Comparison of ENCODE assay signal across 16 cellular contexts in the genomic region with DNA sequence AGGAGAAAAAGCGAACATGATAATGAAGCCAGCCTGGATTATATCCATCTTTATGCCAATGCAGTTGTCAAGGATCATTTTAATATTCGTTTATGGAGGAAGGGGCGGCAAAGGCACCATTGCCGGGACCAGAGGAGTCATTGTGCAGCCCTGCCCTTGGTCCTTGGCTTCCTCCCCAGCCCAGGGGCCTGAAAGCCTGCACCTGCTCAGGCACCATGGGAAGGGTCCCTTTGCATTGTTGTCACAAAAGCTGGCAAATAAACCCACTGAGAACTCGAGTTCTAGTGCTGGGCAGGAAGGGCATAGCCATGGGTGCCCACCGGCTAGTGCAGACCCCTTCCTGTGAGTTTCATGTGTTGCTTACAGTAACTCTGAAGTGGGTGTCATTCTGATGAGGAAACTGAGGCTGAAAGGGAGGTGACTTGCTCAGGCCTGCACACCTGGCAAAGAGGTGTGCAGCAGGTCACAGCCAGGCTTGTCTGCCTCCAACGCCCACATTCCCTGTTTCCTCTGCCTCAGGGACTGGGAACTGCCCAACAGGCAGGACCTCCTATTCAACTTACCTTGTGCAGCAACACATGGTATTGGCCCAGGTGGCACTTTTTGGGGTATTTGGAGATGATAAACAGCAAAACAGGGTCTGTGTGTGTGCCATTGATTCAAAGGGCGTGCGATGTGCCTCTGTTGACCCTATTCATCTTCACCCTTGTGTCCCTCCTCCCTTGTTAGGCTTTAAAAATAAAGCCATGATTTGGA.
A peak's percentile ranks its signal among the peaks of the same experiment; 100 is the strongest.
DNase-seq lines count a peak whose midpoint lies in the region; ATAC-seq and TF ChIP-seq lines count a peak whose summit lies in the region.
"Had no signal": no experiment of that assay in that cellular context is flagged by ENCODE, and none has a peak within 500 bp of the region (broad histone marks: within the 10 kb centered on the region; RNA-seq: fewer than 3 reads in every experiment).

No MANE protein-coding gene starts in this region.

- TF ChIP-seq POLR2A in heart left ventricle (IDR thresholded peaks at IDR 0.05) (no peak), sigmoid colon (IDR thresholded peaks at IDR 0.05) (no peak), vagina (IDR thresholded peaks at IDR 0.05) (no peak)

- POLR2A ChIA-PET in OCI-LY7 (lab: Charles Lee) = no interaction called here

- H3K27me3 ChIP-seq in heart left ventricle = no peaks in the 10 kb centered on the region
- no peaks in the 10 kb centered on the region for H3K27me3 ChIP-seq in right cardiac atrium (ENCODE audit: control insufficient read depth, insufficient read depth)
- H3K27me3 ChIP-seq in sigmoid colon = no peaks in the 10 kb centered on the region
- H3K27me3 ChIP-seq in vagina = no peaks in the 10 kb centered on the region

- BruUV-seq in OCI-LY7 (replicated peaks; lab: Mats Ljungman, UMichigan) = no TSS peak

- peaks cover 0 to 98% (median 78%) of the 10 kb centered on the region in 12 donors for H3K4me1 ChIP-seq in heart left ventricle
- peaks cover 28% of the 10 kb centered on the region for H3K4me1 ChIP-seq in right cardiac atrium (ENCODE audit: control insufficient read depth, insufficient read depth, low read length)
- H3K4me1 ChIP-seq in sigmoid colon = peaks cover 0 to 97% (median 81%) of the 10 kb centered on the region in 4 donors
- H3K4me1 ChIP-seq in vagina = peaks cover 98% of the 10 kb centered on the region
- peaks cover 8% of the 10 kb centered on the region for H3K4me1 ChIP-seq in OCI-LY7 (ENCODE audit: insufficient read depth, low read length, poor library complexity, severe bottlenecking)

- no peaks in the 10 kb centered on the region for H3K9me3 ChIP-seq in heart left ventricle
- H3K9me3 ChIP-seq in right cardiac atrium (ENCODE audit: control insufficient read depth, low read length) = no peaks in the 10 kb centered on the region
- H3K9me3 ChIP-seq in sigmoid colon = no peaks in the 10 kb centered on the region
- no peaks in the 10 kb centered on the region for H3K9me3 ChIP-seq in vagina
- H3K9me3 ChIP-seq in OCI-LY7 (ENCODE audit: low read length) = no peaks in the 10 kb centered on the region

- no peak overlapping the region for H3K4me2 ChIP-seq in OCI-LY7 (ENCODE audit: low read length)

- H3K36me3 ChIP-seq in heart left ventricle (no peaks in the 10 kb centered on the region), sigmoid colon (no peaks in the 10 kb centered on the region), vagina (no peaks in the 10 kb centered on the region), OCI-LY7 (ENCODE audit: insufficient read depth, low read length) (no peaks in the 10 kb centered on the region)

- H4K20me1 ChIP-seq in OCI-LY7 (ENCODE audit: insufficient read depth, low read length) = no peaks in the 10 kb centered on the region

- WGBS in heart left ventricle, 4 donors = 84 to 90% (median 87%) methylated on average over 9 of the region's 9 CpGs
- 86% methylated on average over 9 of the region's 9 CpGs for WGBS in right cardiac atrium
- 89 to 91% methylated on average over 9 of the region's 9 CpGs for WGBS in sigmoid colon, 2 donors

- CTCF ChIA-PET in OCI-LY7 (lab: Charles Lee; ENCODE audit: unreplicated experiment) = no interaction called here

- no peak for DNase-seq in heart left ventricle
- no peak for DNase-seq in Right ventricle myocardium superior
- no peak for DNase-seq in right cardiac atrium
- peak; percentile 55 for DNase-seq in sigmoid colon
- no peak for DNase-seq in vagina (ENCODE audit: extremely low spot score in 2 of 2)
- DNase-seq in NCI-H510A treated with DMSO at 0.1 percent for 48 hours (lab: John Stamatoyannopoulos, UW) = no peak
- no peak for DNase-seq in OCI-LY7 (ENCODE audit: low spot score)
- no peak for DNase-seq in D341Med (ENCODE audit: low spot score)
- DNase-seq: activated CD4-positive, alpha-beta memory T cell treated with anti-CD3 and anti-CD28 coated beads for 36 hours; activated naive CD4-positive, alpha-beta T cell treated with Interleukin-2 at 50 U/mL for 16 hours; activated T-cell treated with anti-CD3 and anti-CD28 coated beads for 4 hours; DND-41; effector CD4-positive, alpha-beta T cell; NCI-H1092 treated with DMSO at 0.1 percent for 48 hours; NCI-H2029 treated with DMSO at 0.1 percent for 48 hours; occipital lobe had no signal

- ATAC-seq in heart left ventricle = no peak
- ATAC-seq in Right ventricle myocardium superior (ENCODE audit: poor library complexity) = no peak
- ATAC-seq in right cardiac atrium = no peak

- peak overlapping the region in 11 of 12 donors; percentile 82 to 99 (median 91) for H3K27ac ChIP-seq in heart left ventricle
- H3K27ac ChIP-seq in right cardiac atrium (ENCODE audit: low read length) = peak overlapping the region; percentile 23
- peak overlapping the region; percentile 81 to 89 (median 87) for H3K27ac ChIP-seq in sigmoid colon
- H3K27ac ChIP-seq in vagina = peak overlapping the region; percentile 85
- H3K27ac ChIP-seq in OCI-LY7 (ENCODE audit: low read depth, low read length, poor library complexity, severe bottlenecking) = no peak overlapping the region

- TF ChIP-seq CTCF in heart left ventricle (IDR thresholded peaks at IDR 0.05) (no peak), sigmoid colon (IDR thresholded peaks at IDR 0.05) (no peak), vagina (IDR thresholded peaks at IDR 0.05) (no peak), OCI-LY7 (conservative IDR thresholded peaks at IDR 0.05; ENCODE audit: low read length) (no peak)

- H3K9me2 ChIP-seq in OCI-LY7 (ENCODE audit: insufficient read depth, low read length) = no peaks in the 10 kb centered on the region

- no peaks in the 10 kb centered on the region for H3K79me2 ChIP-seq in OCI-LY7 (ENCODE audit: insufficient read depth, low read depth, low read length)

- TF ChIP-seq EP300 in sigmoid colon (IDR thresholded peaks at IDR 0.05) = no peak

- H2AFZ ChIP-seq in OCI-LY7 (ENCODE audit: low read length) = no peak overlapping the region

- intact Hi-C loops in heart left ventricle (cut with DNase I) = loop anchor here in 2 of 10 donors (2.0 to 5.0 kb wide), 3 partner anchors 41 to 96 kb away; no protein-coding TSS in a partner anchor
- intact Hi-C loops in Right ventricle myocardium superior (cut with DNase I) = loop anchor here (5.0 kb wide), 1 partner anchor 41 kb away; no protein-coding TSS in a partner anchor
- intact Hi-C loops in right cardiac atrium (cut with DNase I) = loop anchor here in 2 of 4 donors (5.0 to 10.0 kb wide), 2 partner anchors 36 to 94 kb away; no protein-coding TSS in a partner anchor
- intact Hi-C loops in sigmoid colon (cut with DNase I) = loop anchor here (5.0 kb wide), 1 partner anchor 96 kb away; no protein-coding TSS in a partner anchor
- intact Hi-C loops in vagina (cut with DNase I) = no loop called here
- intact Hi-C loops in OCI-LY7 (cut with micrococcal nuclease; ENCODE audit: unreplicated experiment) = no loop called here

- H3K4me3 ChIP-seq in heart left ventricle (no peak overlapping the region), right cardiac atrium (ENCODE audit: low read length) (no peak overlapping the region), sigmoid colon (no peak overlapping the region), vagina (no peak overlapping the region), OCI-LY7 (ENCODE audit: low read depth, low read length, poor library complexity, severe bottlenecking) (no peak overlapping the region)

Comparison
In these comparisons a context has a peak if more than half of its experiments do, and no peak if none do; other contexts are left out.
1. intact Hi-C loops: an anchor here in Right ventricle myocardium superior (5.0 kb wide) and sigmoid colon (5.0 kb wide); none called in vagina and OCI-LY7.